Comparison of ENCODE assay signal across 16 cellular contexts in genomic region chr20:11144114-11144513, GRCh38.
DNase-seq lines count a peak whose midpoint lies in the region; ATAC-seq and TF ChIP-seq lines count a peak whose summit lies in the region.
"Had no signal": no experiment of that assay in that cellular context is flagged by ENCODE, and none has a peak within 500 bp of the region (broad histone marks: within the 10 kb centered on the region; RNA-seq: fewer than 3 reads in every experiment).

No MANE protein-coding gene starts in this region.

- TF ChIP-seq CTCF in coronary artery (IDR thresholded peaks at IDR 0.05) = no peak

- DNase-seq in AG20443 (ENCODE audit: low spot score) = peak; percentile 88
- peak; percentile 79 for DNase-seq in RPMI7951 (ENCODE audit: low read depth)
- peak; percentile 82 for DNase-seq in fibroblast of gingiva (ENCODE audit: low read depth)
- peak; percentile 93 for DNase-seq in skeletal muscle cell (ENCODE audit: low read depth)
- no peak for DNase-seq in coronary artery (ENCODE audit: low spot score)
- DNase-seq in stimulated activated naive B cell treated with anti-CD40 and anti-IgM and Interleukin-4, amounts not matched to agents 10 μg/mL and 1 μg/mL and 100 μg/mL, for 72 hours = no peak
- DNase-seq: activated CD4-positive, alpha-beta T cell treated with anti-CD3 and anti-CD28 coated beads, Interleukin-2, amount 50 U/mL, for 4 hours; amygdala; C1 segment of cervical spinal cord; DMS79 treated with DMSO at 0.1 percent for 48 hours; midbrain; NK-92 treated with Interleukin-12 subunit alpha and Interleukin-12 subunit beta, amount 100 ng/mL, for 24 hours; SJCRH30 had no signal

- no peaks in the 10 kb centered on the region for H3K36me3 Mint-ChIP-seq in stimulated activated naive B cell treated with anti-CD40 and anti-IgM and Interleukin-4, amounts not matched to agents 10 μg/mL and 1 μg/mL and 100 μg/mL, for 72 hours

- peak overlapping the region in 1 of 2 donors; percentile 67 for H3K27ac ChIP-seq in coronary artery
- H3K27ac ChIP-seq: SJCRH30 had no signal

- H3K4me3 ChIP-seq in skeletal muscle cell (ENCODE audit: low read depth, low read length) = no peak overlapping the region
- no peak overlapping the region for H3K4me3 ChIP-seq in coronary artery
- H3K4me3 ChIP-seq: GM12878, SJCRH30 had no signal

- peaks cover 0 to 8% of the 10 kb centered on the region in 2 donors for H3K9me3 Mint-ChIP-seq in stimulated activated naive B cell treated with anti-CD40 and anti-IgM and Interleukin-4, amounts not matched to agents 10 μg/mL and 1 μg/mL and 100 μg/mL, for 72 hours

- no peaks in the 10 kb centered on the region for H3K4me1 Mint-ChIP-seq in stimulated activated naive B cell treated with anti-CD40 and anti-IgM and Interleukin-4, amounts not matched to agents 10 μg/mL and 1 μg/mL and 100 μg/mL, for 72 hours

- H3K4me3 Mint-ChIP-seq in stimulated activated naive B cell treated with anti-CD40 and anti-IgM and Interleukin-4, amounts not matched to agents 10 μg/mL and 1 μg/mL and 100 μg/mL, for 72 hours = no peak overlapping the region

- no peaks in the 10 kb centered on the region for H3K27me3 Mint-ChIP-seq in stimulated activated naive B cell treated with anti-CD40 and anti-IgM and Interleukin-4, amounts not matched to agents 10 μg/mL and 1 μg/mL and 100 μg/mL, for 72 hours

- H3K27ac Mint-ChIP-seq in stimulated activated naive B cell treated with anti-CD40 and anti-IgM and Interleukin-4, amounts not matched to agents 10 μg/mL and 1 μg/mL and 100 μg/mL, for 72 hours = no peak overlapping the region

- ATAC-seq in HG03139 (IDR thresholded peaks at IDR 0.05; ENCODE audit: unreplicated experiment) (no peak), HG02973 (IDR thresholded peaks at IDR 0.05; ENCODE audit: unreplicated experiment) (no peak)
- ATAC-seq in stimulated activated naive B cell treated with anti-CD40 and anti-IgM and Interleukin-4, amounts not matched to agents 10 μg/mL and 1 μg/mL and 100 μg/mL, for 72 hours (replicated peaks) = no peak
- ATAC-seq: GM12878 had no signal

Comparison
In these comparisons a context has a peak if more than half of its experiments do, and no peak if none do; other contexts are left out.
1. DNase-seq: peak in AG20443 (single experiment), RPMI7951 (single experiment), fibroblast of gingiva (single experiment) and skeletal muscle cell (single experiment); none in coronary artery (single experiment) and stimulated activated naive B cell treated with anti-CD40 and anti-IgM and Interleukin-4, amounts not matched to agents 10 μg/mL and 1 μg/mL and 100 μg/mL, for 72 hours (single experiment).